ENCODE assay signal across 8 cellular contexts in the genomic region with DNA sequence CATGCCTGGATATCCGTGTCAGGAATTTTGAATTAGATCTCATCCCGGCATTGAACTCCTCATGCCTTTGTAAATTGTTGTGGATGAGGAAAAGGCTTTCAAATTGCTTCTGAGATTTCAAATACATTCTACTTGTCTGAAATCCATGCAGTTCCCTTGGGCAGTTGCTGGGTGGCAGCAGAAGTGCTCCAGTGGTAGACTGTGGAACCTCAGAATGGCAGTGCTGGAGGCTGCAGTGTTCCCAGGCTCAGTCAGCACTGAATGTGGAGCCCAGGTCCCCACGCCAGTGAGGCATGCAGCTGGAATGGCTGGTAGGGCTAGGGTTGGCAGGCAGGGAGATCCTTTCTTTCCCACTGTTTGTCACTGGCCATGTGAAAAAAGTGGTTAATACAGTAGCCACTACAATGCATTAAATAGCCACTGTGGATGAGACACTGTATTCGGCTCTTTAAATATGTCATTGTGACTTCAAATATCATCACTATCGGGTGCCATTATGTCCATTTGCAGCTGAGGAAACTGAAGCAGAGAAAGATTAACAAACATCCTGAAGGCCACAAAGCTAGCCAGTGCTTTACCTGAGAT.
DNase-seq lines count a peak whose midpoint lies in the region; ATAC-seq, FAIRE-seq and TF ChIP-seq lines count a peak whose summit lies in the region.

No MANE protein-coding gene starts in this region.

- TF ChIP-seq POLR2A in esophagus muscularis mucosa (IDR thresholded peaks at IDR 0.05; ENCODE audit: low read depth) = no peak

- DNase-seq in AG04449 (ENCODE audit: low read depth, low spot score) = peak; percentile 74
- no peak for DNase-seq in GM18507 (ENCODE audit: extremely low spot score, insufficient read length, low read depth)
- peak; percentile 69 for DNase-seq in NCI-H226
- DNase-seq in esophagus muscularis mucosa (ENCODE audit: extremely low spot score) = no peak
- DNase-seq in neural progenitor cell (ENCODE audit: low spot score) = peak; percentile 74
- no peak for DNase-seq in effector memory CD4-positive, alpha-beta T cell

- H3K4me3 ChIP-seq in AG04449 (ENCODE audit: low read depth, low read length) (no peak overlapping the region), WI38 (ENCODE audit: low read depth, low read length) (no peak overlapping the region), esophagus muscularis mucosa (no peak overlapping the region), neural progenitor cell (no peak overlapping the region)
- H3K4me3 ChIP-seq in effector memory CD4-positive, alpha-beta T cell (ENCODE audit: insufficient read depth, low read depth, low read length, poor library complexity, severe bottlenecking) = no peak overlapping the region

- POLR2A ChIA-PET in AG04449 (lab: Yijun Ruan, JAX) = interaction anchor here (0.5 kb wide), 1 partner anchor 572 kb away, joined by 3 read pairs; no protein-coding TSS in a partner anchor

- H4K20me1 ChIP-seq in neural progenitor cell (ENCODE audit: low read depth) = no peaks in the 10 kb centered on the region

- peak; percentile 67 for FAIRE-seq in GM18507 (lab: Jason Lieb, UNC)

- H3K4me2 ChIP-seq in neural progenitor cell = no peak overlapping the region

- no peak overlapping the region for H3K4me3 Mint-ChIP-seq in neural progenitor cell

- ATAC-seq in HG03064 (IDR thresholded peaks at IDR 0.05; ENCODE audit: low read depth, unreplicated experiment) = peak; percentile 74

- peaks cover 3% of the 10 kb centered on the region for H3K27me3 Mint-ChIP-seq in neural progenitor cell (ENCODE audit: insufficient read depth, low read depth)

- TF ChIP-seq CTCF in AG04449 (IDR thresholded peaks at IDR 0.05; ENCODE audit: insufficient read depth, low read length, missing control alignments) (peak; percentile 85), WI38 (IDR thresholded peaks at IDR 0.05; ENCODE audit: low read depth, low read length) (peak; percentile 16; the same call in 1 of the 2 replicates), esophagus muscularis mucosa (IDR thresholded peaks at IDR 0.05) (peak in 2 of 3 experiments; percentile 13 to 59), neural progenitor cell (IDR thresholded peaks at IDR 0.05) (peak; percentile 63)

- no peaks in the 10 kb centered on the region for H3K27me3 ChIP-seq in esophagus muscularis mucosa
- H3K27me3 ChIP-seq in neural progenitor cell = no peaks in the 10 kb centered on the region
- H3K27me3 ChIP-seq in effector memory CD4-positive, alpha-beta T cell (replicated peaks; ENCODE audit: control insufficient read depth, insufficient read depth, low read length, poor library complexity, severe bottlenecking) = no peaks in the 10 kb centered on the region

- CTCF ChIA-PET in AG04449 (lab: Yijun Ruan, JAX) = interaction anchor here (0.6 to 9.2 kb wide), 12 partner anchors 9 to 691 kb away, joined by 3 to 289 read pairs (median 5); no protein-coding TSS in a partner anchor

- H3K79me2 ChIP-seq in neural progenitor cell (ENCODE audit: low read depth) = no peaks in the 10 kb centered on the region

- no peak overlapping the region for H3K27ac Mint-ChIP-seq in neural progenitor cell

- H3K36me3 Mint-ChIP-seq in neural progenitor cell = no peaks in the 10 kb centered on the region

- H3K36me3 ChIP-seq in esophagus muscularis mucosa = no peaks in the 10 kb centered on the region
- no peaks in the 10 kb centered on the region for H3K36me3 ChIP-seq in neural progenitor cell
- H3K36me3 ChIP-seq in effector memory CD4-positive, alpha-beta T cell (ENCODE audit: control insufficient read depth, insufficient read depth, low read length) = no peaks in the 10 kb centered on the region

- H3K9me3 ChIP-seq in esophagus muscularis mucosa = no peaks in the 10 kb centered on the region
- no peaks in the 10 kb centered on the region for H3K9me3 ChIP-seq in neural progenitor cell (ENCODE audit: low read depth)
- H3K9me3 ChIP-seq in effector memory CD4-positive, alpha-beta T cell (ENCODE audit: control insufficient read depth, low read length) = no peaks in the 10 kb centered on the region

- H3K4me1 ChIP-seq in esophagus muscularis mucosa (peaks cover 0 to 27% (median 9%) of the 10 kb centered on the region in 4 donors), neural progenitor cell (no peaks in the 10 kb centered on the region)
- no peaks in the 10 kb centered on the region for H3K4me1 ChIP-seq in effector memory CD4-positive, alpha-beta T cell (ENCODE audit: control insufficient read depth, insufficient read depth, low read length, poor library complexity, severe bottlenecking)

- no peak overlapping the region for H2AFZ ChIP-seq in neural progenitor cell (replicated peaks)

- H3K27ac ChIP-seq in esophagus muscularis mucosa (replicated peaks in 1 of 4) (no peak overlapping the region), neural progenitor cell (no peak overlapping the region)
- H3K27ac ChIP-seq in effector memory CD4-positive, alpha-beta T cell (ENCODE audit: insufficient read depth, low read length, poor library complexity, severe bottlenecking) = no peak overlapping the region

- intact Hi-C loops in esophagus muscularis mucosa (cut with DNase I) = no loop called here

- WGBS in esophagus muscularis mucosa = 71% methylated on average over 5 of the region's 5 CpGs

- H3F3A ChIP-seq in neural progenitor cell (ENCODE audit: low read depth) = no peaks in the 10 kb centered on the region

- H3K9me3 Mint-ChIP-seq in neural progenitor cell = no peaks in the 10 kb centered on the region

- no peak for TF ChIP-seq EP300 in esophagus muscularis mucosa (IDR thresholded peaks at IDR 0.05)

- no peaks in the 10 kb centered on the region for H3K4me1 Mint-ChIP-seq in neural progenitor cell

- H3K9ac ChIP-seq in neural progenitor cell = no peak overlapping the region

Comparison
In these comparisons a context has a peak if more than half of its experiments do, and no peak if none do; other contexts are left out.
1. DNase-seq: peak in AG04449 (single experiment), NCI-H226 (single experiment) and neural progenitor cell (single experiment); none in GM18507 (single experiment), esophagus muscularis mucosa (single experiment) and effector memory CD4-positive, alpha-beta T cell (0 of 3).
2. CTCF ChIP-seq: peak in every context shown above with its lines; median percentile 85 in AG04449; 63 in neural progenitor cell; 36 in esophagus muscularis mucosa; 16 in WI38.